In genomic region chr7:28958235-28958945, GRCh38 we compare ENCODE assay signal across 8 cellular contexts. TPM values are rescaled to one million over a fixed set of nuclear protein-coding genes. Genes with fewer than 3 reads are reported as not detected.
DNase-seq lines count a peak whose midpoint lies in the region; TF ChIP-seq lines count a peak whose summit lies in the region.

Gene TRIL (minus strand): TSS chr7:28958330. CDS start chr7:28958046, 284 bp downstream.

- H3K27me3 Mint-ChIP-seq in IgD-negative memory B cell = peaks cover 37% of the 10 kb centered on the region

- H3K4me3 Mint-ChIP-seq in IgD-negative memory B cell = peak within 1 kb of the TSS; percentile 2 to 70 (median 8)

- CTCF ChIA-PET in BJ (lab: Yijun Ruan, JAX) = interaction anchor here (1.0 to 3.5 kb wide), 10 partner anchors 13 to 148 kb away, joined by 3 to 38 read pairs (median 10); no protein-coding TSS in a partner anchor

- peak within 1 kb of the TSS in 2 of 3 donors; percentile 28 to 63 for H3K27ac Mint-ChIP-seq in IgD-negative memory B cell

- H3K4me1 Mint-ChIP-seq in IgD-negative memory B cell = peaks cover 0 to 7% (median 4%) of the 10 kb centered on the region in 3 donors

- TF ChIP-seq POLR2A in breast epithelium (IDR thresholded peaks at IDR 0.05) = no peak

- H3K9me3 Mint-ChIP-seq in IgD-negative memory B cell = peaks cover 0 to 3% (median 0%) of the 10 kb centered on the region in 3 donors

- H3K36me3 Mint-ChIP-seq in IgD-negative memory B cell = no peaks in the 10 kb centered on the region

- H3K27me3 ChIP-seq in BJ (ENCODE audit: control insufficient read depth, insufficient read depth, low read length) (peaks cover 35% of the 10 kb centered on the region), breast epithelium (no peaks in the 10 kb centered on the region), iPS-18a (ENCODE audit: control insufficient read depth, insufficient read depth, low read length) (peaks cover 61% of the 10 kb centered on the region)

- POLR2A ChIA-PET in BJ (lab: Charles Lee) = interaction anchor here (0.6 kb wide), 1 partner anchor 270 kb away, joined by 4 read pairs; no protein-coding TSS in a partner anchor

- H3K9me3 ChIP-seq in breast epithelium (no peaks in the 10 kb centered on the region), iPS-18a (ENCODE audit: control insufficient read depth, low read depth, low read length) (no peaks in the 10 kb centered on the region)

- H3K4me3 ChIP-seq in BJ (ENCODE audit: low read depth, low read length) = peak within 1 kb of the TSS; percentile 30
- H3K4me3 ChIP-seq in breast epithelium = peak within 1 kb of the TSS; percentile 52 to 90 (median 71)
- H3K4me3 ChIP-seq in iPS-18a (ENCODE audit: low read length) = peak within 1 kb of the TSS; percentile 63

- H3K27ac ChIP-seq in breast epithelium = peak within 1 kb of the TSS; percentile 87 to 94
- H3K27ac ChIP-seq in iPS-18a (ENCODE audit: low read length) = no peak within 1 kb of the TSS

- no peak for TF ChIP-seq CTCF in BJ (IDR thresholded peaks at IDR 0.05; ENCODE audit: insufficient read depth, low read depth, low read length)
- no peak for TF ChIP-seq CTCF in breast epithelium (IDR thresholded peaks at IDR 0.05)

- no peak for DNase-seq in BJ (ENCODE audit: low read depth)
- DNase-seq in breast epithelium (ENCODE audit: low spot score in 2 of 2) = peak; percentile 77 to 83
- peak; percentile 71 for DNase-seq in putamen (ENCODE audit: low spot score)
- no peak for DNase-seq in NOMO-1 treated with DMSO at 0.1 percent for 48 hours (lab: John Stamatoyannopoulos, UW; ENCODE audit: unreplicated experiment)
- DNase-seq in NCI-H1417 (lab: John Stamatoyannopoulos, UW) = no peak
- DNase-seq in Kasumi-1 (lab: John Stamatoyannopoulos, UW) = no peak

- H3K9ac ChIP-seq in iPS-18a (ENCODE audit: low read length) = peak within 1 kb of the TSS; percentile 23

- intact Hi-C loops in breast epithelium (cut with DNase I; ENCODE audit: low total_unique reads) = no loop called here

- H3K36me3 ChIP-seq in BJ (ENCODE audit: control insufficient read depth, insufficient read depth, low read length) (no peaks in the 10 kb centered on the region), breast epithelium (no peaks in the 10 kb centered on the region), iPS-18a (ENCODE audit: control insufficient read depth, low read depth, low read length) (no peaks in the 10 kb centered on the region)

- peaks cover 5 to 20% of the 10 kb centered on the region in 2 donors for H3K4me1 ChIP-seq in breast epithelium
- peaks cover 20% of the 10 kb centered on the region for H3K4me1 ChIP-seq in iPS-18a (ENCODE audit: control insufficient read depth, low read depth, low read length)

RNA-seq across cellular contexts. Expression of gene TRIL, which starts in this region (rescaled TPM):
- 0.01 TPM in 1 of 2 replicates, not detected in the other for polyA plus RNA-seq in BJ (2011; rRNA removed)
- 0.05 TPM in 2 replicates for polyA minus RNA-seq in BJ (2011; rRNA and poly(A)+ RNA removed)
- not detected for polyA plus RNA-seq in IgD-negative memory B cell
- 1 to 10 TPM in 2 of 3 donors, under 1 TPM in 1; 0.48 to 8.3 (median 8.2) TPM for total RNA-seq in breast epithelium

Comparison
In these comparisons a context has a peak if more than half of its experiments do, and no peak if none do; other contexts are left out.
1. DNase-seq: peak in breast epithelium (2 of 2) and putamen (single experiment); none in BJ (single experiment), NOMO-1 treated with DMSO at 0.1 percent for 48 hours (single experiment), NCI-H1417 (0 of 3) and Kasumi-1 (0 of 2).
2. Peak in every context shown above with its lines, with median percentiles within 50 percentile points of each other: H3K4me3 ChIP-seq.